In genomic region chr17:5527647-5528250, GRCh38 we compare ENCODE assay signal across 1 cellular context.
TF ChIP-seq lines count a peak whose summit lies in the region.

No MANE protein-coding gene starts in this region.

TF ChIP-seq in IMR-90, 13 proteins besides CTCF, POLR2A, EP300 and RAD21:
- TF ChIP-seq MXI1 (IDR thresholded peaks at IDR 0.05; ENCODE audit: borderline replicate concordance, low read depth, low read length) (no peak), CHD1 (IDR thresholded peaks at IDR 0.05; ENCODE audit: low read depth, low read length) (no peak), CEBPB (IDR thresholded peaks at IDR 0.05; ENCODE audit: low read depth, low read length) (no peak), SMC3 (IDR thresholded peaks at IDR 0.05; ENCODE audit: low read depth, low read length) (no peak), RFX5 (IDR thresholded peaks at IDR 0.05; ENCODE audit: low read depth, low read length) (no peak), RCOR1 (IDR thresholded peaks at IDR 0.05; ENCODE audit: insufficient replicate concordance, low read length) (no peak), MAZ (IDR thresholded peaks at IDR 0.05; ENCODE audit: borderline replicate concordance, low read depth, low read length) (no peak), BHLHE40 (IDR thresholded peaks at IDR 0.05; ENCODE audit: low read depth, low read length) (no peak), MAFK (IDR thresholded peaks at IDR 0.05; ENCODE audit: low read depth, low read length) (no peak)
- TF ChIP-seq, protein P1, sequence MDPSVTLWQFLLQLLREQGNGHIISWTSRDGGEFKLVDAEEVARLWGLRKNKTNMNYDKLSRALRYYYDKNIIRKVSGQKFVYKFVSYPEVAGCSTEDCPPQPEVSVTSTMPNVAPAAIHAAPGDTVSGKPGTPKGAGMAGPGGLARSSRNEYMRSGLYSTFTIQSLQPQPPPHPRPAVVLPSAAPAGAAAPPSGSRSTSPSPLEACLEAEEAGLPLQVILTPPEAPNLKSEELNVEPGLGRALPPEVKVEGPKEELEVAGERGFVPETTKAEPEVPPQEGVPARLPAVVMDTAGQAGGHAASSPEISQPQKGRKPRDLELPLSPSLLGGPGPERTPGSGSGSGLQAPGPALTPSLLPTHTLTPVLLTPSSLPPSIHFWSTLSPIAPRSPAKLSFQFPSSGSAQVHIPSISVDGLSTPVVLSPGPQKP (IDR thresholded peaks at IDR 0.05; ENCODE audit: borderline replicate concordance, low read depth, low read length) = no peak
